8 cellular contexts compared by ENCODE assay signal in the genomic region with DNA sequence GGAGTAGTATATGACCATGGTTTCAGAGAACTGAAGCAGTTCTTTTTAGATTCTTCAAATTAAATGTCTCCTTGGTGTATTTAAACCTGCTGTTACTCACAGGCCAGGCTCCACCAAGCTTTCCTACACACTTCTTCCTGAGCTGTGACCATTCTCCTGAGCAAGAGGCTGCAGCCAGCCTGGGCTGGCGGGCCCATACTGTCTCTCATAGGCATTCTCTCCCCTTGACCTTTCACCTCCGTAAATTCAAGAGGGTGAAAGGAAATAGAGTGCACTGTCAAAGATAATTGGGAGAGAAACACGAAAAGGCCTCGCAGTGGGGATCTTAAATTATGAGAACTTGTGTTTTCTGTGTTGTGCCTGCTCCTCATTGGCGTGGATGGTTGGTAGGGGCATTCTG. TPM values are rescaled to one million over a fixed set of nuclear protein-coding genes. Genes with fewer than 3 reads are reported as not detected.
A peak's percentile ranks its signal among the peaks of the same experiment; 100 is the strongest.
DNase-seq lines count a peak whose midpoint lies in the region; ATAC-seq and TF ChIP-seq lines count a peak whose summit lies in the region.

No MANE protein-coding gene starts in this region.

- H2AFZ ChIP-seq in smooth muscle cell (ENCODE audit: low read depth) = no peak overlapping the region

- H3K4me3 ChIP-seq in right atrium auricular region (peak overlapping the region; percentile 78 to 100), smooth muscle cell (peak overlapping the region; percentile 99)

- H3K9ac ChIP-seq in smooth muscle cell (ENCODE audit: low read depth) = peak overlapping the region; percentile 100

- H3K9me3 ChIP-seq in right atrium auricular region (no peaks in the 10 kb centered on the region), smooth muscle cell (replicated peaks; ENCODE audit: low read depth) (no peaks in the 10 kb centered on the region)

- 52% methylated on average over 5 of the region's 5 CpGs for WGBS in smooth muscle cell (ENCODE audit: low lambda C conversion rate)

- H3K4me1 ChIP-seq in right atrium auricular region (peaks cover 0 to 78% of the 10 kb centered on the region in 2 donors), smooth muscle cell (ENCODE audit: low read depth) (peaks cover 55% of the 10 kb centered on the region)

- peaks cover 88% of the 10 kb centered on the region for H3K79me2 ChIP-seq in smooth muscle cell (ENCODE audit: low read depth)

- H4K20me1 ChIP-seq in smooth muscle cell (ENCODE audit: low read depth) = peaks cover 79% of the 10 kb centered on the region

- H3K27ac Mint-ChIP-seq in HFFc6 = peak overlapping the region; percentile 95
- peak overlapping the region; percentile 92 for H3K27ac Mint-ChIP-seq in activated T-helper 2 cell treated with anti-CD3 and anti-CD28 coated beads, Interferon-gamma antibody, Interleukin-2, Interleukin-4, amounts not matched to agents 10 μg/mL and 5 μg/mL and 100 μg/mL, durations not matched to agents 14 hours and 24 hours and 36 hours

- intact Hi-C loops in activated T-helper 2 cell treated with anti-CD3 and anti-CD28 coated beads, Interferon-gamma antibody, Interleukin-2, Interleukin-4, amounts not matched to agents 10 μg/mL and 5 μg/mL and 100 μg/mL, durations not matched to agents 14 hours and 24 hours and 36 hours (cut with micrococcal nuclease) = loop anchor here (5.0 to 10.0 kb wide), 2 partner anchors 320 to 373 kb away; a partner anchor contains a TSS

- peak overlapping the region; percentile 96 to 97 for H3K27ac ChIP-seq in right atrium auricular region
- peak overlapping the region; percentile 96 for H3K27ac ChIP-seq in smooth muscle cell (ENCODE audit: low read depth)

- H3K36me3 Mint-ChIP-seq in HFFc6 (ENCODE audit: low read depth) = peaks cover 35% of the 10 kb centered on the region
- H3K36me3 Mint-ChIP-seq in activated T-helper 2 cell treated with anti-CD3 and anti-CD28 coated beads, Interferon-gamma antibody, Interleukin-2, Interleukin-4, amounts not matched to agents 10 μg/mL and 5 μg/mL and 100 μg/mL, durations not matched to agents 14 hours and 24 hours and 36 hours (ENCODE audit: low read depth) = peaks cover 54% of the 10 kb centered on the region

- H3K4me1 Mint-ChIP-seq in HFFc6 (ENCODE audit: low read depth) = peaks cover 61% of the 10 kb centered on the region
- H3K4me1 Mint-ChIP-seq in activated T-helper 2 cell treated with anti-CD3 and anti-CD28 coated beads, Interferon-gamma antibody, Interleukin-2, Interleukin-4, amounts not matched to agents 10 μg/mL and 5 μg/mL and 100 μg/mL, durations not matched to agents 14 hours and 24 hours and 36 hours (ENCODE audit: low read depth) = peaks cover 55% of the 10 kb centered on the region

- H3F3A ChIP-seq in smooth muscle cell (ENCODE audit: low read depth) = peaks cover 23% of the 10 kb centered on the region

- TF ChIP-seq CTCF in HFFc6 (IDR thresholded peaks at IDR 0.05) (no peak), right atrium auricular region (IDR thresholded peaks at IDR 0.05) (no peak), smooth muscle cell (IDR thresholded peaks at IDR 0.05; ENCODE audit: borderline replicate concordance, insufficient read depth, poor library complexity, severe bottlenecking) (no peak)

- H3K27me3 Mint-ChIP-seq in HFFc6 (ENCODE audit: insufficient read depth) = peaks cover 11% of the 10 kb centered on the region
- H3K27me3 Mint-ChIP-seq in activated T-helper 2 cell treated with anti-CD3 and anti-CD28 coated beads, Interferon-gamma antibody, Interleukin-2, Interleukin-4, amounts not matched to agents 10 μg/mL and 5 μg/mL and 100 μg/mL, durations not matched to agents 14 hours and 24 hours and 36 hours (ENCODE audit: low read depth) = no peaks in the 10 kb centered on the region

- no peaks in the 10 kb centered on the region for H3K27me3 ChIP-seq in right atrium auricular region
- H3K27me3 ChIP-seq in smooth muscle cell (ENCODE audit: low read depth) = no peaks in the 10 kb centered on the region

- ATAC-seq in HG02763 (IDR thresholded peaks at IDR 0.05; ENCODE audit: unreplicated experiment) = no peak

- peaks cover 12% of the 10 kb centered on the region for H3K36me3 ChIP-seq in right atrium auricular region
- H3K36me3 ChIP-seq in smooth muscle cell (ENCODE audit: low read depth) = no peaks in the 10 kb centered on the region

- DNase-seq in HFFc6 (no peak), right atrium auricular region (ENCODE audit: low spot score) (no peak), smooth muscle cell (lab: John Stamatoyannopoulos, UW; ENCODE audit: unreplicated experiment) (no peak), globus pallidus (ENCODE audit: low spot score) (no peak), NK-92 (lab: John Stamatoyannopoulos, UW; ENCODE audit: unreplicated experiment) (no peak), A172 (ENCODE audit: low spot score) (no peak)
- no peak for DNase-seq in activated T-helper 2 cell treated with anti-CD3 and anti-CD28 coated beads, Interferon-gamma antibody, Interleukin-2, Interleukin-4, amounts not matched to agents 10 μg/mL and 5 μg/mL and 100 μg/mL, durations not matched to agents 14 hours and 24 hours and 36 hours (ENCODE audit: low spot score)

- H3K9me3 Mint-ChIP-seq in HFFc6 = no peaks in the 10 kb centered on the region
- no peaks in the 10 kb centered on the region for H3K9me3 Mint-ChIP-seq in activated T-helper 2 cell treated with anti-CD3 and anti-CD28 coated beads, Interferon-gamma antibody, Interleukin-2, Interleukin-4, amounts not matched to agents 10 μg/mL and 5 μg/mL and 100 μg/mL, durations not matched to agents 14 hours and 24 hours and 36 hours

- peak overlapping the region; percentile 98 for H3K4me3 Mint-ChIP-seq in HFFc6
- H3K4me3 Mint-ChIP-seq in activated T-helper 2 cell treated with anti-CD3 and anti-CD28 coated beads, Interferon-gamma antibody, Interleukin-2, Interleukin-4, amounts not matched to agents 10 μg/mL and 5 μg/mL and 100 μg/mL, durations not matched to agents 14 hours and 24 hours and 36 hours (ENCODE audit: low read depth) = peak overlapping the region; percentile 89

- peak overlapping the region; percentile 88 for H3K4me2 ChIP-seq in smooth muscle cell

RNA-seq across cellular contexts. Expression of a gene that starts 2.3 kb away (rescaled TPM):
- 100 to 1,000 TPM; 578 to 615 (median 590) TPM for total RNA-seq in HFFc6 (2021; fragmentation: NEBNext Ultra II Directional; extraction: Animal tissue kit (Norgen Biotek cat#: 25700))
- 409 and 410 TPM in 2 replicates for total RNA-seq in activated T-helper 2 cell treated with anti-CD3 and anti-CD28 coated beads, Interferon-gamma antibody, Interleukin-2, Interleukin-4, amounts not matched to agents 10 μg/mL and 5 μg/mL and 100 μg/mL, durations not matched to agents 14 hours and 24 hours and 36 hours
- total RNA-seq in right atrium auricular region = 100 to 1,000 TPM; 375 to 422 TPM
- 209 and 237 TPM in 2 replicates for total RNA-seq in smooth muscle cell
- 615 and 698 TPM in 2 replicates for polyA plus RNA-seq in smooth muscle cell
- total RNA-seq in A172 (2014; rRNA removed; shearing (Covaris generic)) = 263 and 292 TPM in 2 replicates

RNA-seq across cellular contexts. Expression of a gene that starts 18.3 kb away (rescaled TPM):
- 10 to 100 TPM; 10.4 to 17.2 (median 12.5) TPM for total RNA-seq in HFFc6 (2021; fragmentation: NEBNext Ultra II Directional; extraction: Animal tissue kit (Norgen Biotek cat#: 25700))
- total RNA-seq in activated T-helper 2 cell treated with anti-CD3 and anti-CD28 coated beads, Interferon-gamma antibody, Interleukin-2, Interleukin-4, amounts not matched to agents 10 μg/mL and 5 μg/mL and 100 μg/mL, durations not matched to agents 14 hours and 24 hours and 36 hours = 23.9 and 24.5 TPM in 2 replicates
- total RNA-seq in right atrium auricular region (1 to 10 TPM; 4.5 to 4.9 TPM), smooth muscle cell (5.2 and 7.6 TPM in 2 replicates)
- 18.7 and 31.1 TPM in 2 replicates for polyA plus RNA-seq in smooth muscle cell
- 31.7 and 31.8 TPM in 2 replicates for total RNA-seq in A172 (2014; rRNA removed; shearing (Covaris generic))

RNA-seq across cellular contexts. Expression of a gene that starts 24.3 kb away (rescaled TPM):
- 10 to 100 TPM; 48.3 to 55.4 (median 49.6) TPM for total RNA-seq in HFFc6 (2021; fragmentation: NEBNext Ultra II Directional; extraction: Animal tissue kit (Norgen Biotek cat#: 25700))
- total RNA-seq in activated T-helper 2 cell treated with anti-CD3 and anti-CD28 coated beads, Interferon-gamma antibody, Interleukin-2, Interleukin-4, amounts not matched to agents 10 μg/mL and 5 μg/mL and 100 μg/mL, durations not matched to agents 14 hours and 24 hours and 36 hours = 47.3 and 53.6 TPM in 2 replicates
- total RNA-seq in right atrium auricular region (10 to 100 TPM; 76.6 to 81.2 TPM), smooth muscle cell (72.8 and 83.4 TPM in 2 replicates)
- polyA plus RNA-seq in smooth muscle cell = 169 and 178 TPM in 2 replicates
- total RNA-seq in A172 (2014; rRNA removed; shearing (Covaris generic)) = 103 and 141 TPM in 2 replicates

RNA-seq across cellular contexts. Expression of a gene that starts 55.3 kb away (rescaled TPM):
- 100 to 1,000 TPM; 215 to 313 (median 247) TPM for total RNA-seq in HFFc6 (2021; fragmentation: NEBNext Ultra II Directional; extraction: Animal tissue kit (Norgen Biotek cat#: 25700))
- 219 and 225 TPM in 2 replicates for total RNA-seq in activated T-helper 2 cell treated with anti-CD3 and anti-CD28 coated beads, Interferon-gamma antibody, Interleukin-2, Interleukin-4, amounts not matched to agents 10 μg/mL and 5 μg/mL and 100 μg/mL, durations not matched to agents 14 hours and 24 hours and 36 hours
- 100 to 1,000 TPM; 179 to 277 TPM for total RNA-seq in right atrium auricular region
- 165 and 205 TPM in 2 replicates for total RNA-seq in smooth muscle cell
- 460 and 465 TPM in 2 replicates for polyA plus RNA-seq in smooth muscle cell
- 407 and 501 TPM in 2 replicates for total RNA-seq in A172 (2014; rRNA removed; shearing (Covaris generic))
